In the genomic region with DNA sequence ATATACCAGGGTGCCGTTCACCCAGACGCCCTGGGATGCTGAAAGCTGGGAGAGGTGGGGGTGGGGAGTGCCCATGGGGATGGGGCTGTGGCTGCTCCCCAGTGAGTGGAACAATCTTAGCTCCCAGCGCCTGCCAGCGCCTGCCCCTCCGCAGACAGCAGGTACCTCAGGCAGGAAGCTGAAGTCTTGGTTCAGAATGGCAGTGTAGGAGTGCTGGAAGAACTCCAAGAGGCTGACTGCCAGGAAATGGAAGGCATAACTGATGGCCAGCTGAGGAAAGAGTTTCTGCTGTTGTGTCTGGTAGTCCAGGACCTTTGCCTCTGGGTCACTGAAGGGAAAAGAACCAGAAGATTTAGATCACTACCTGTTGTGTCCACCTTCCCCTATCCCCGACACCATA, we compare ENCODE assay signal across 10 cellular contexts. TPM values are rescaled to one million over a fixed set of nuclear protein-coding genes. Genes with fewer than 3 reads are reported as not detected.
DNase-seq lines count a peak whose midpoint lies in the region; ATAC-seq lines count a peak whose summit lies in the region.
"Had no signal": no experiment of that assay in that cellular context is flagged by ENCODE, and none has a peak within 500 bp of the region (broad histone marks: within the 10 kb centered on the region; RNA-seq: fewer than 3 reads in every experiment).

No MANE protein-coding gene starts in this region.

- peaks cover 16% of the 10 kb centered on the region for H3K4me1 ChIP-seq in mesenchymal stem cell (ENCODE audit: control insufficient read depth, insufficient read depth, low read depth, low read length)

- H3K36me3 ChIP-seq in mesenchymal stem cell (ENCODE audit: control insufficient read depth in 1 of 2, insufficient read depth in 2 of 2, low read depth in 1 of 2, low read length in 2 of 2) (peaks cover 0 to 88% of the 10 kb centered on the region in 2 experiments), MG63 (peaks cover 8% of the 10 kb centered on the region)

- no peaks in the 10 kb centered on the region for H3K79me1 ChIP-seq in mesenchymal stem cell (replicated peaks; ENCODE audit: low read length, poor library complexity, severe bottlenecking)

- no peak overlapping the region for H2BK5ac ChIP-seq in mesenchymal stem cell (ENCODE audit: low read depth, low read length, poor library complexity, severe bottlenecking)

- H2BK12ac ChIP-seq in mesenchymal stem cell (ENCODE audit: low read length in 2 of 2), result no peak overlapping the region

- no peak overlapping the region for H3K4me3 ChIP-seq in mesenchymal stem cell (ENCODE audit: insufficient read depth in 1 of 2, low read depth in 1 of 2, low read length in 2 of 2)
- no peak overlapping the region for H3K4me3 ChIP-seq in MG63

- no peak overlapping the region for H3K14ac ChIP-seq in mesenchymal stem cell (ENCODE audit: low read length in 2 of 2)

- H3K4me2 ChIP-seq in mesenchymal stem cell (ENCODE audit: low read length, poor library complexity, severe bottlenecking), result no peak overlapping the region

- H3K23ac ChIP-seq in mesenchymal stem cell (ENCODE audit: low read length in 2 of 2), result no peak overlapping the region

- 87% methylated on average over 6 of the region's 6 CpGs for WGBS in mesenchymal stem cell

- H3K9ac ChIP-seq in mesenchymal stem cell (ENCODE audit: low read length), result no peak overlapping the region

- DNase-seq in Daoy (ENCODE audit: low read depth), result peak; percentile 71
- peak; percentile 87 for DNase-seq in NCI-H226
- peak; percentile 82 for DNase-seq in dermis blood vessel endothelial cell
- DNase-seq in mesenchymal stem cell, result peak; percentile 27
- DNase-seq in head of caudate nucleus, result no peak
- no peak for DNase-seq in MG63
- DNase-seq: activated T-cell treated with anti-CD3 and anti-CD28 coated beads for 4 hours; effector memory CD4-positive, alpha-beta T cell had no signal

- no peak overlapping the region for H4K8ac ChIP-seq in mesenchymal stem cell (ENCODE audit: low read length)

- no peak overlapping the region for H2AK5ac ChIP-seq in mesenchymal stem cell (ENCODE audit: low read length, severe bottlenecking)

- H2AFZ ChIP-seq in mesenchymal stem cell (ENCODE audit: low read depth, low read length), result no peak overlapping the region

- intact Hi-C loops in head of caudate nucleus (cut with DNase I), result no loop called here

- H3K27me3 ChIP-seq in mesenchymal stem cell (ENCODE audit: control insufficient read depth in 1 of 2, insufficient read depth in 1 of 2, low read length in 2 of 2) (no peaks in the 10 kb centered on the region), MG63 (no peaks in the 10 kb centered on the region)

- H3K27ac ChIP-seq in mesenchymal stem cell (ENCODE audit: low read length, poor library complexity, severe bottlenecking), result no peak overlapping the region

- H4K91ac ChIP-seq in mesenchymal stem cell (ENCODE audit: low read length), result no peak overlapping the region

- no peak overlapping the region for H2BK15ac ChIP-seq in mesenchymal stem cell (ENCODE audit: low read depth, poor library complexity, severe bottlenecking)

- H3K9me3 ChIP-seq in mesenchymal stem cell (ENCODE audit: control insufficient read depth, low read length) (no peaks in the 10 kb centered on the region), MG63 (no peaks in the 10 kb centered on the region)

- ATAC-seq in GM18868 (IDR thresholded peaks at IDR 0.05; ENCODE audit: unreplicated experiment), result no peak
- ATAC-seq in HG03039 (IDR thresholded peaks at IDR 0.05; ENCODE audit: unreplicated experiment), result no peak

- H3K18ac ChIP-seq in mesenchymal stem cell (ENCODE audit: low read depth in 1 of 2, low read length in 2 of 2), result no peak overlapping the region

- no peak overlapping the region for H3K4ac ChIP-seq in mesenchymal stem cell (ENCODE audit: low read depth in 1 of 2, low read length in 2 of 2)

- H2BK120ac ChIP-seq in mesenchymal stem cell (ENCODE audit: low read depth, low read length), result no peak overlapping the region

RNA-seq across cellular contexts. Expression of gene ACOX2, which starts 8.4 kb away (rescaled TPM):
- 0.11 and 4.2 TPM in 2 replicates for total RNA-seq in Daoy (2014; rRNA removed; shearing (Covaris generic))
- 0.70 and 1.5 TPM in 2 replicates for total RNA-seq in dermis blood vessel endothelial cell
- 3.2 TPM for polyA plus RNA-seq in mesenchymal stem cell (2013, experiment 1 of 2)
- polyA plus RNA-seq in mesenchymal stem cell (2013, experiment 2 of 2), result 3.6 TPM
- total RNA-seq in MG63 (2014; rRNA removed; shearing (Covaris generic); ENCODE audit: low replicate concordance), result 18.7 and 23.4 TPM in 2 replicates

RNA-seq across cellular contexts. Expression of gene KCTD6, which starts 36.7 kb away (rescaled TPM):
- total RNA-seq in Daoy (2014; rRNA removed; shearing (Covaris generic)), result 2.2 and 3.5 TPM in 2 replicates
- 7.3 and 10.6 TPM in 2 replicates for total RNA-seq in dermis blood vessel endothelial cell
- 5.4 TPM for polyA plus RNA-seq in mesenchymal stem cell (2013, experiment 1 of 2)
- 5.7 TPM for polyA plus RNA-seq in mesenchymal stem cell (2013, experiment 2 of 2)
- total RNA-seq in MG63 (2014; rRNA removed; shearing (Covaris generic); ENCODE audit: low replicate concordance), result 5.1 and 13.4 TPM in 2 replicates

RNA-seq across cellular contexts. Expression of gene FAM107A, which starts 48.6 kb away (rescaled TPM):
- 0.11 TPM in 1 of 2 replicates, not detected in the other for total RNA-seq in Daoy (2014; rRNA removed; shearing (Covaris generic))
- 2.9 and 9.3 TPM in 2 replicates for total RNA-seq in dermis blood vessel endothelial cell
- polyA plus RNA-seq in mesenchymal stem cell (2013, experiment 1 of 2), result not detected
- polyA plus RNA-seq in mesenchymal stem cell (2013, experiment 2 of 2), result not detected
- total RNA-seq in MG63 (2014; rRNA removed; shearing (Covaris generic); ENCODE audit: low replicate concordance), result 40.7 and 47.1 TPM in 2 replicates

Comparison
In these comparisons a context has a peak if more than half of its experiments do, and no peak if none do; other contexts are left out.
1. DNase-seq: peak in Daoy (single experiment), NCI-H226 (single experiment), dermis blood vessel endothelial cell (single experiment) and mesenchymal stem cell (single experiment); none in head of caudate nucleus (0 of 42) and MG63 (single experiment).